In the genomic region with DNA sequence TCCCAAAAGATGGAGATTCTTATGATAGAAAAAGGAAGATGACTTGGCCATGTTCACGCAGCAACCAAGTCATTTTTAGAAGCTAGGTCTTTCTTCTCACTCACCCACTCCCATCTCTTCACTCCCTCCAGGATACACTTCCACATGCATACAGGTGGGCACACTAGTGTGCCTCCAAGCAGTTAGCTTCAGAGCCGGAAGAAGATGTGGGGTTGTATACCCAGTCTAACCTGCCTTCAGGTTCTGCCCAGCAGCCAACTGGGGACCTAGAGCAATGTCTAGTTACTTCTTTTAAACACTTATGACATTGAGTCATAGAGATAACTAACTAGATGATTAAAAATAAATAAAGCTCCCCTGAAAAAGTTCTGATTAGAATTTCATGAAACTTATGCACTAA, we compare ENCODE assay signal across 9 cellular contexts. TPM values are rescaled to one million over a fixed set of nuclear protein-coding genes. Genes with fewer than 3 reads are reported as not detected.
DNase-seq lines count a peak whose midpoint lies in the region; ATAC-seq, FAIRE-seq and TF ChIP-seq lines count a peak whose summit lies in the region.
"Had no signal": no experiment of that assay in that cellular context is flagged by ENCODE, and none has a peak within 500 bp of the region (broad histone marks: within the 10 kb centered on the region; RNA-seq: fewer than 3 reads in every experiment).

No MANE protein-coding gene starts in this region.

- no peaks in the 10 kb centered on the region for H3K9me3 Mint-ChIP-seq in type B pancreatic cell

- TF ChIP-seq CTCF in A549 (IDR thresholded peaks at IDR 0.05) (no peak), left lung (IDR thresholded peaks at IDR 0.05) (no peak), type B pancreatic cell (conservative IDR thresholded peaks at IDR 0.05) (no peak)

- ATAC-seq in A549 (peak in 1 of 2 experiments; percentile 8; a peak in 1 of 6 replicates), GM19324 (IDR thresholded peaks at IDR 0.05; ENCODE audit: low FRiP score, unreplicated experiment) (peak; percentile 33), T-helper 17 cell (peak; percentile 52), left lung (peak; percentile 19)
- ATAC-seq: sciatic nerve had no signal

- CTCF ChIA-PET in A549 (lab: Yijun Ruan, JAX), result interaction anchor here (0.5 to 1.1 kb wide), 2 partner anchors 18 to 41 kb away, joined by 5 to 6 read pairs; no protein-coding TSS in a partner anchor

- 0 out of 3 replicates have a peak overlapping the region, but pooled peaks have one; percentile 3 for H3K4me3 ChIP-seq in A549
- peak overlapping the region in 1 of 2 donors; percentile 46 for H3K4me3 ChIP-seq in left lung

- POLR2A ChIA-PET in A549 (lab: Yijun Ruan, JAX), result no interaction called here

- H3K9me3 ChIP-seq in A549 (no peaks in the 10 kb centered on the region), T-helper 17 cell (ENCODE audit: control insufficient read depth, low read length, poor library complexity, severe bottlenecking) (no peaks in the 10 kb centered on the region), left lung (no peaks in the 10 kb centered on the region)

- H3K36me3 ChIP-seq in left lung, result no peaks in the 10 kb centered on the region

- peak overlapping the region in 1 of 2 experiments; percentile 70; a peak in 3 of 6 replicates for H3K27ac ChIP-seq in A549
- peak overlapping the region in 1 of 2 donors; percentile 88 for H3K27ac ChIP-seq in left lung

- TF ChIP-seq RAD21 in A549 (conservative IDR thresholded peaks at IDR 0.05 in 1 of 2, IDR thresholded peaks at IDR 0.05 in 1 of 2), result no peak

- no peak for FAIRE-seq in A549 (lab: Jason Lieb, UNC)

- no peaks in the 10 kb centered on the region for H3K27me3 ChIP-seq in left lung

- H3K4me3 Mint-ChIP-seq in T-helper 17 cell (peak overlapping the region; percentile 92), type B pancreatic cell (no peak overlapping the region)

- no peak for TF ChIP-seq EP300 in A549 (IDR thresholded peaks at IDR 0.05)

- peak overlapping the region; percentile 99 for H3K27ac Mint-ChIP-seq in T-helper 17 cell
- H3K27ac Mint-ChIP-seq in type B pancreatic cell, result no peak overlapping the region

- H3K4me1 Mint-ChIP-seq in T-helper 17 cell (peaks cover 48% of the 10 kb centered on the region), type B pancreatic cell (ENCODE audit: unreplicated experiment) (peaks cover 24% of the 10 kb centered on the region)

- TF ChIP-seq POLR2A in A549 (IDR thresholded peaks at IDR 0.05; ENCODE audit: low read length), result no peak

- DNase-seq in A549 (ENCODE audit: low read depth in 1 of 2, low spot score in 1 of 2), result no peak
- peak in 1 of 3 donors; percentile 25 for DNase-seq in T-helper 17 cell
- DNase-seq in left lung, result no peak
- no peak for DNase-seq in NCI-H2029 treated with DMSO at 0.1 percent for 48 hours (lab: John Stamatoyannopoulos, UW)
- no peak for DNase-seq in iPS-NIHi7 (ENCODE audit: extremely low spot score)
- DNase-seq in type B pancreatic cell (ENCODE audit: extremely low spot score, unreplicated experiment), result no peak
- no peak for DNase-seq in DMS 273 treated with DMSO at 0.1 percent for 48 hours (lab: John Stamatoyannopoulos, UW)

- H3K4me1 ChIP-seq in A549 (peaks cover 64% of the 10 kb centered on the region), left lung (peaks cover 25 to 72% of the 10 kb centered on the region in 2 donors)

- peaks cover 3% of the 10 kb centered on the region for H3K36me3 Mint-ChIP-seq in T-helper 17 cell (ENCODE audit: low read depth)
- no peaks in the 10 kb centered on the region for H3K36me3 Mint-ChIP-seq in type B pancreatic cell

- intact Hi-C loops in left lung (cut with DNase I), result no loop called here

- WGBS in A549 (ENCODE audit: missing lambda C conversion rate), result 70% methylated on average over 2 of the region's 2 CpGs

- H3K27me3 Mint-ChIP-seq in T-helper 17 cell, result no peaks in the 10 kb centered on the region
- no peaks in the 10 kb centered on the region for H3K27me3 Mint-ChIP-seq in type B pancreatic cell

- H3K4me2 ChIP-seq in A549, result peak overlapping the region; percentile 79

TF ChIP-seq in A549, 52 proteins besides CTCF, POLR2A, EP300 and RAD21:
- TF ChIP-seq POLR2AphosphoS2 (conservative IDR thresholded peaks at IDR 0.05; ENCODE audit: low read length) (no peak), NFE2L2 (conservative IDR thresholded peaks at IDR 0.05; ENCODE audit: low read length) (no peak), RCOR1 (IDR thresholded peaks at IDR 0.05; ENCODE audit: low read depth, low read length) (no peak), ZFP36 (IDR thresholded peaks at IDR 0.05; ENCODE audit: borderline replicate concordance, partially characterized antibody) (no peak), CBX2 (IDR thresholded peaks at IDR 0.05; ENCODE audit: borderline replicate concordance, low read depth) (no peak), RFX5 (IDR thresholded peaks at IDR 0.05) (no peak), MYC (IDR thresholded peaks at IDR 0.05; ENCODE audit: borderline replicate concordance, low read length) (no peak), TP53 (CRISPR knock-in tag; IDR thresholded peaks at IDR 0.05) (no peak), ZC3H11A (IDR thresholded peaks at IDR 0.05) (no peak), SREBF2 (IDR thresholded peaks at IDR 0.05) (no peak), SMC3 (IDR thresholded peaks at IDR 0.05) (no peak)
- TF ChIP-seq, protein P1, sequence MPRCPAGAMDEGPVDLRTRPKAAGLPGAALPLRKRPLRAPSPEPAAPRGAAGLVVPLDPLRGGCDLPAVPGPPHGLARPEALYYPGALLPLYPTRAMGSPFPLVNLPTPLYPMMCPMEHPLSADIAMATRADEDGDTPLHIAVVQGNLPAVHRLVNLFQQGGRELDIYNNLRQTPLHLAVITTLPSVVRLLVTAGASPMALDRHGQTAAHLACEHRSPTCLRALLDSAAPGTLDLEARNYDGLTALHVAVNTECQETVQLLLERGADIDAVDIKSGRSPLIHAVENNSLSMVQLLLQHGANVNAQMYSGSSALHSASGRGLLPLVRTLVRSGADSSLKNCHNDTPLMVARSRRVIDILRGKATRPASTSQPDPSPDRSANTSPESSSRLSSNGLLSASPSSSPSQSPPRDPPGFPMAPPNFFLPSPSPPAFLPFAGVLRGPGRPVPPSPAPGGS (IDR thresholded peaks at IDR 0.05), result no peak
- TF ChIP-seq, protein P2, sequence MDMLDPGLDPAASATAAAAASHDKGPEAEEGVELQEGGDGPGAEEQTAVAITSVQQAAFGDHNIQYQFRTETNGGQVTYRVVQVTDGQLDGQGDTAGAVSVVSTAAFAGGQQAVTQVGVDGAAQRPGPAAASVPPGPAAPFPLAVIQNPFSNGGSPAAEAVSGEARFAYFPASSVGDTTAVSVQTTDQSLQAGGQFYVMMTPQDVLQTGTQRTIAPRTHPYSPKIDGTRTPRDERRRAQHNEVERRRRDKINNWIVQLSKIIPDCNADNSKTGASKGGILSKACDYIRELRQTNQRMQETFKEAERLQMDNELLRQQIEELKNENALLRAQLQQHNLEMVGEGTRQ (IDR thresholded peaks at IDR 0.05), result no peak
- TF ChIP-seq, protein P3, sequence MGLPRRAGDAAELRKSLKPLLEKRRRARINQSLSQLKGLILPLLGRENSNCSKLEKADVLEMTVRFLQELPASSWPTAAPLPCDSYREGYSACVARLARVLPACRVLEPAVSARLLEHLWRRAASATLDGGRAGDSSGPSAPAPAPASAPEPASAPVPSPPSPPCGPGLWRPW (IDR thresholded peaks at IDR 0.05), result no peak

RNA-seq across cellular contexts. Expression of a gene that starts 21.8 kb away (rescaled TPM):
- polyA plus RNA-seq in A549 (2011; rRNA removed), result 75.0 and 76.3 TPM in 2 replicates
- 18.7 and 19.6 TPM in 2 replicates for polyA plus RNA-seq in A549 (2012; cell fraction: cytosol; rRNA removed)
- 8.1 and 15.3 TPM in 2 replicates for polyA plus RNA-seq in A549 (2012; cell fraction: nucleus; rRNA removed)
- polyA plus RNA-seq in A549 (2017; fragmentation: RNase III; extraction: RNeasy Plus Mini Kit Qiagen cat#74134 plus additional on column Dnase treatment), result 53.9 to 69.8 TPM (median 59.6 TPM) in 3 replicates
- polyA minus RNA-seq in A549 (2011; rRNA and poly(A)+ RNA removed), result 25.6 and 30.5 TPM in 2 replicates
- 100 to 1,000 TPM; 129 to 134 TPM for total RNA-seq in T-helper 17 cell
- total RNA-seq in left lung, result 10 to 100 TPM; 53.7 to 75.7 TPM
- 34.4 and 43.3 TPM in 2 replicates for total RNA-seq in type B pancreatic cell (ENCODE audit: low replicate concordance)
